ENCODE assay signal across 1 cellular context in genomic region chr12:30694971-30695326, GRCh38.
TF ChIP-seq lines count a peak whose summit lies in the region.

No MANE protein-coding gene starts in this region.

TF ChIP-seq in K562, 482 proteins besides CTCF, POLR2A, EP300 and RAD21 (continued from another document):
- TF ChIP-seq RREB1 (CRISPR knock-in tag; IDR thresholded peaks at IDR 0.05) (no peak), EHMT2 (IDR thresholded peaks at IDR 0.05) (no peak), KDM2B (CRISPR knock-in tag; IDR thresholded peaks at IDR 0.05) (no peak)
